29 cellular contexts compared by ENCODE assay signal in the genomic region with DNA sequence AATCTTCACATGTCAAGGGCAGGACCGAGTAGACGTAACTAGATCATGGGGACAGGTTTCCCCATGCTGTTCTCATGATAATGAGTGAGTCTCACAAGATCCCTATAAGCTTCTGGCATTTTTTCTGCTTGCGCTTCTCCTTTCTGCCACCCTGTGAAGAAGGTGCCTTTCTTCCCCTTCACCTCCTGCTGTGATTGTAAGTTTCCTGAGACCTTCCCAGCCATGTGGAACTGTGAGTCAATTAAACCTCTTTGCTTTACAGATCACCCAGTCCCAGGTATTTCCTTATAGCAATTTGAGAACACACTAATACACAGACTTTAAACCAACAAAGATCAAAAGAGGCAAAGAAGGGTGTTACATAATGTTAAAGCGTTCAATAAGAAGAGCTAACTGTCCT.
"Had no signal": no experiment of that assay in that cellular context is flagged by ENCODE, and none has a peak within 500 bp of the region (broad histone marks: within the 10 kb centered on the region; RNA-seq: fewer than 3 reads in every experiment).

No MANE protein-coding gene starts in this region.

- H3K4me1 Mint-ChIP-seq: natural killer cell; nephron; neural progenitor cell; stimulated activated naive CD8-positive, alpha-beta T cell treated with anti-CD3 and anti-CD28 coated beads, Interleukin-15, amount 100 ng/mL, for 72 hours had no signal

- DNase-seq: natural killer cell; occipital lobe; ovary; posterior cingulate gyrus; psoas muscle; right cardiac atrium; right lobe of liver; sigmoid colon; small intestine; stimulated activated CD4-positive, alpha-beta T cell treated with anti-CD3 and anti-CD28 coated beads, Interleukin-15, amount 100 ng/mL, for 24 hours; stimulated activated CD4-positive, alpha-beta T cell treated with anti-CD3 and anti-CD28 coated beads, Interleukin-4, amount 100 ng/mL, for 1 hour; stimulated activated CD4-positive, alpha-beta T cell treated with anti-CD3 and anti-CD28 coated beads, Interleukin-4, amount 100 ng/mL, for 4 hours; stimulated activated CD8-positive, alpha-beta memory T cell treated with anti-CD3 and anti-CD28 coated beads, Interleukin-4, amount 100 ng/mL, for 48 hours; stimulated activated naive CD4-positive, alpha-beta T cell; stimulated activated naive CD8-positive, alpha-beta T cell treated with anti-CD3 and anti-CD28 coated beads, Interleukin-15, amount 100 ng/mL, for 72 hours; stimulated activated naive CD8-positive, alpha-beta T cell treated with anti-CD3 and anti-CD28 coated beads, Interleukin-15, Interleukin-2, amounts not matched to agents 100 U/mL and 50 U/mL, for 24 hours; substantia nigra; testis; tibial artery; transverse colon; upper lobe of right lung; uterus had no signal

- H3K27me3 ChIP-seq: neural progenitor cell, ovary, right lobe of liver, sigmoid colon, suprapubic skin, testis, tibial artery, transverse colon, upper lobe of right lung, uterus had no signal

- H3K4me3 Mint-ChIP-seq: natural killer cell; nephron; neural progenitor cell; stimulated activated memory B cell treated with anti-CD40 and anti-IgM and Interleukin-4, amounts not matched to agents 10 μg/mL and 1 μg/mL and 100 μg/mL, for 72 hours; stimulated activated naive CD8-positive, alpha-beta T cell treated with anti-CD3 and anti-CD28 coated beads, Interleukin-15, amount 100 ng/mL, for 72 hours; type B pancreatic cell had no signal

- H3K4me3 ChIP-seq: neural progenitor cell, ovary, psoas muscle, right lobe of liver, sigmoid colon, suprapubic skin, testis, tibial artery, transverse colon, upper lobe of right lung, uterus had no signal

- H3K27me3 Mint-ChIP-seq: progenitor cell of endocrine pancreas; stimulated activated memory B cell treated with anti-CD40 and anti-IgM and Interleukin-4, amounts not matched to agents 10 μg/mL and 1 μg/mL and 100 μg/mL, for 72 hours; stimulated activated naive CD8-positive, alpha-beta T cell treated with anti-CD3 and anti-CD28 coated beads, Interleukin-15, amount 100 ng/mL, for 72 hours had no signal

- H3K36me3 Mint-ChIP-seq: neural progenitor cell had no signal

- ATAC-seq: natural killer cell; psoas muscle; right cardiac atrium; right lobe of liver; stimulated activated memory B cell treated with anti-CD40 and anti-IgM and Interleukin-4, amounts not matched to agents 10 μg/mL and 1 μg/mL and 100 μg/mL, for 72 hours; stimulated activated naive CD8-positive, alpha-beta T cell treated with anti-CD3 and anti-CD28 coated beads, Interleukin-15, amount 100 ng/mL, for 72 hours; stimulated activated naive CD8-positive, alpha-beta T cell treated with anti-CD3 and anti-CD28 coated beads, Interleukin-15, Interleukin-2, amounts not matched to agents 100 U/mL and 50 U/mL, for 24 hours; upper lobe of right lung had no signal

- H3K36me3 ChIP-seq: neural progenitor cell, ovary, right lobe of liver, sigmoid colon, suprapubic skin, tibial artery, transverse colon, upper lobe of right lung, uterus had no signal

- H3K9me3 ChIP-seq: ovary, right lobe of liver, suprapubic skin, testis, transverse colon, upper lobe of right lung, uterus had no signal

- H3K27ac ChIP-seq: neural progenitor cell, ovary, parathyroid adenoma, psoas muscle, right lobe of liver, sigmoid colon, suprapubic skin, testis, tibial artery, transverse colon, upper lobe of right lung, uterus had no signal

- H3K4me1 ChIP-seq: neural progenitor cell, parathyroid adenoma, psoas muscle, right lobe of liver, testis, transverse colon, uterus had no signal

- H3K27ac Mint-ChIP-seq: natural killer cell; nephron; neural progenitor cell; progenitor cell of endocrine pancreas; stimulated activated memory B cell treated with anti-CD40 and anti-IgM and Interleukin-4, amounts not matched to agents 10 μg/mL and 1 μg/mL and 100 μg/mL, for 72 hours; stimulated activated naive CD8-positive, alpha-beta T cell treated with anti-CD3 and anti-CD28 coated beads, Interleukin-15, amount 100 ng/mL, for 72 hours; type B pancreatic cell had no signal

- H3K9ac ChIP-seq: neural progenitor cell, parathyroid adenoma had no signal
